In the genomic region with DNA sequence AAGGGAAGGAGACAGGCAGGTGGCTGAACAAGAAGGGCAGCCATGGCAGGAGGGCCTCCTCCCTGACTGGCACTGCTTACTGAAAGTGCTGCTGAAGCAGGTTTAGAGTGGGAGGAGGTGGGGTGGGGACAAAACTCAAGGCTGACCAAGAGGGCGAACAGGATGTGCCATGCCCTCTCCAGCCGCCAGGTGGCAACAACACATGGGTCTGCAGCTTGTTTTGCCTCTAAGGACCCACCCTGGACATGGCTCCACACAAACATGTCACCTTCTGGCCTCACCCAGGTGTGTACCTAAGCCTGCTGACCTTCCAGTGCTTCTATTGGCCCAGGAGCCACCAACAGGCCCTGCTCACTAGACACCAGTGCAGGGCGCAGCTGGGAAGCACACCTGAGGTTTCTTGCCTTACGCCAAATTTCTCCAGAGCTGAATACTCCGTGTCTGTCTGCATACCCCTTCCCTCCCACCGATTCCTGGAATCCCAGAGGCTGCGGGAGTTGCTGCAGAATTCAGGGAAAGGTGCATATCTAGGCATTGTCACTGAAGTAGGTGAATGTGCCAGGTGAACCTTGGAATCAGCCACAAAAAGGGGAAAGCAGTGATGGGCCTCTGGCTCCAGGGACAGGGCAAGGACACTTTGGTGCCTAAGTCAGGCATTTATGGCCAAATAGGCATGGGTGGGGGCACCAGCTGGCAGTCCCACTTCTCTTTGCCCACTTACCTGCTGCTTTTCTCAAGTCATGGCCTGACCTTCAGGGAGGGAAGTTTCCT, we compare ENCODE assay signal across 1 cellular context.
TF ChIP-seq lines count a peak whose summit lies in the region.

No MANE protein-coding gene starts in this region.

TF ChIP-seq in HepG2, 621 proteins besides CTCF, POLR2A, EP300 and RAD21 (continued from another document and continues in another):
- TF ChIP-seq, protein P1, sequence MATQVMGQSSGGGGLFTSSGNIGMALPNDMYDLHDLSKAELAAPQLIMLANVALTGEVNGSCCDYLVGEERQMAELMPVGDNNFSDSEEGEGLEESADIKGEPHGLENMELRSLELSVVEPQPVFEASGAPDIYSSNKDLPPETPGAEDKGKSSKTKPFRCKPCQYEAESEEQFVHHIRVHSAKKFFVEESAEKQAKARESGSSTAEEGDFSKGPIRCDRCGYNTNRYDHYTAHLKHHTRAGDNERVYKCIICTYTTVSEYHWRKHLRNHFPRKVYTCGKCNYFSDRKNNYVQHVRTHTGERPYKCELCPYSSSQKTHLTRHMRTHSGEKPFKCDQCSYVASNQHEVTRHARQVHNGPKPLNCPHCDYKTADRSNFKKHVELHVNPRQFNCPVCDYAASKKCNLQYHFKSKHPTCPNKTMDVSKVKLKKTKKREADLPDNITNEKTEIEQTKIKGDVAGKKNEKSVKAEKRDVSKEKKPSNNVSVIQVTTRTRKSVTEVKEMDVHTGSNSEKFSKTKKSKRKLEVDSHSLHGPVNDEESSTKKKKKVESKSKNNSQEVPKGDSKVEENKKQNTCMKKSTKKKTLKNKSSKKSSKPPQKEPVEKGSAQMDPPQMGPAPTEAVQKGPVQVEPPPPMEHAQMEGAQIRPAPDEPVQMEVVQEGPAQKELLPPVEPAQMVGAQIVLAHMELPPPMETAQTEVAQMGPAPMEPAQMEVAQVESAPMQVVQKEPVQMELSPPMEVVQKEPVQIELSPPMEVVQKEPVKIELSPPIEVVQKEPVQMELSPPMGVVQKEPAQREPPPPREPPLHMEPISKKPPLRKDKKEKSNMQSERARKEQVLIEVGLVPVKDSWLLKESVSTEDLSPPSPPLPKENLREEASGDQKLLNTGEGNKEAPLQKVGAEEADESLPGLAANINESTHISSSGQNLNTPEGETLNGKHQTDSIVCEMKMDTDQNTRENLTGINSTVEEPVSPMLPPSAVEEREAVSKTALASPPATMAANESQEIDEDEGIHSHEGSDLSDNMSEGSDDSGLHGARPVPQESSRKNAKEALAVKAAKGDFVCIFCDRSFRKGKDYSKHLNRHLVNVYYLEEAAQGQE (IDR thresholded peaks at IDR 0.05; ENCODE audit: borderline replicate concordance in 1 of 2, low read depth in 1 of 2, low read length in 2 of 2) = no peak
- TF ChIP-seq SSRP1 (CRISPR knock-in tag; IDR thresholded peaks at IDR 0.05) (peak; percentile 39; the same call in 1 of the 2 replicates), PCBP1 (IDR thresholded peaks at IDR 0.05; ENCODE audit: borderline replicate concordance, low read depth, low read length) (no peak), ZNF644 (CRISPR knock-in tag; IDR thresholded peaks at IDR 0.05; ENCODE audit: low read depth) (peak; percentile 70; the same call in 1 of the 2 replicates), ZMAT3 (CRISPR knock-in tag; conservative IDR thresholded peaks at IDR 0.05) (no peak), ARID2 (CRISPR knock-in tag; IDR thresholded peaks at IDR 0.05; ENCODE audit: borderline replicate concordance) (0 out of 2 replicates have a peak, but pooled peaks have one; percentile 65), ZNF788 (CRISPR knock-in tag; IDR thresholded peaks at IDR 0.05; ENCODE audit: borderline replicate concordance) (peak; percentile 82; the same call in 1 of the 2 replicates), ZNF501 (CRISPR knock-in tag; IDR thresholded peaks at IDR 0.05) (peak; percentile 67; the same call in 1 of the 2 replicates), KLF16 (CRISPR knock-in tag; IDR thresholded peaks at IDR 0.05) (peak in 1 of 2 experiments; percentile 86; a peak in 2 of 4 replicates), ZNF652 (CRISPR knock-in tag; IDR thresholded peaks at IDR 0.05; ENCODE audit: borderline replicate concordance, low read depth) (peak; percentile 38; the same call in 1 of the 2 replicates), TCF7 (IDR thresholded peaks at IDR 0.05; ENCODE audit: low read depth) (no peak), SMAD3 (CRISPR knock-in tag; IDR thresholded peaks at IDR 0.05) (0 out of 2 replicates have a peak, but pooled peaks have one; percentile 79), SP4 (CRISPR knock-in tag; IDR thresholded peaks at IDR 0.05) (peak; percentile 63; the same call in 1 of the 2 replicates), MED1 (CRISPR knock-in tag; IDR thresholded peaks at IDR 0.05) (peak; percentile 75), SOX6 (IDR thresholded peaks at IDR 0.05) (no peak), SOX6 (CRISPR knock-in tag; IDR thresholded peaks at IDR 0.05) (peak; percentile 83), KAT7 (CRISPR knock-in tag; IDR thresholded peaks at IDR 0.05; ENCODE audit: borderline replicate concordance) (peak; percentile 46; the same call in 1 of the 2 replicates), WIZ (CRISPR knock-in tag; IDR thresholded peaks at IDR 0.05) (no peak), KDM3A (CRISPR knock-in tag; IDR thresholded peaks at IDR 0.05; ENCODE audit: low read depth) (0 out of 2 replicates have a peak, but pooled peaks have one; percentile 39), ZNF3 (CRISPR knock-in tag; IDR thresholded peaks at IDR 0.05) (no peak), ZSCAN20 (CRISPR knock-in tag; IDR thresholded peaks at IDR 0.05; ENCODE audit: borderline replicate concordance) (no peak), ELF3 (CRISPR knock-in tag; IDR thresholded peaks at IDR 0.05) (peak; percentile 83)
- TF ChIP-seq, protein P2, sequence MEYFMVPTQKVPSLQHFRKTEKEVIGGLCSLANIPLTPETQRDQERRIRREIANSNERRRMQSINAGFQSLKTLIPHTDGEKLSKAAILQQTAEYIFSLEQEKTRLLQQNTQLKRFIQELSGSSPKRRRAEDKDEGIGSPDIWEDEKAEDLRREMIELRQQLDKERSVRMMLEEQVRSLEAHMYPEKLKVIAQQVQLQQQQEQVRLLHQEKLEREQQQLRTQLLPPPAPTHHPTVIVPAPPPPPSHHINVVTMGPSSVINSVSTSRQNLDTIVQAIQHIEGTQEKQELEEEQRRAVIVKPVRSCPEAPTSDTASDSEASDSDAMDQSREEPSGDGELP (IDR thresholded peaks at IDR 0.05; ENCODE audit: borderline replicate concordance, low read depth) = peak; percentile 31; the same call in 1 of the 2 replicates
- TF ChIP-seq, protein P3, sequence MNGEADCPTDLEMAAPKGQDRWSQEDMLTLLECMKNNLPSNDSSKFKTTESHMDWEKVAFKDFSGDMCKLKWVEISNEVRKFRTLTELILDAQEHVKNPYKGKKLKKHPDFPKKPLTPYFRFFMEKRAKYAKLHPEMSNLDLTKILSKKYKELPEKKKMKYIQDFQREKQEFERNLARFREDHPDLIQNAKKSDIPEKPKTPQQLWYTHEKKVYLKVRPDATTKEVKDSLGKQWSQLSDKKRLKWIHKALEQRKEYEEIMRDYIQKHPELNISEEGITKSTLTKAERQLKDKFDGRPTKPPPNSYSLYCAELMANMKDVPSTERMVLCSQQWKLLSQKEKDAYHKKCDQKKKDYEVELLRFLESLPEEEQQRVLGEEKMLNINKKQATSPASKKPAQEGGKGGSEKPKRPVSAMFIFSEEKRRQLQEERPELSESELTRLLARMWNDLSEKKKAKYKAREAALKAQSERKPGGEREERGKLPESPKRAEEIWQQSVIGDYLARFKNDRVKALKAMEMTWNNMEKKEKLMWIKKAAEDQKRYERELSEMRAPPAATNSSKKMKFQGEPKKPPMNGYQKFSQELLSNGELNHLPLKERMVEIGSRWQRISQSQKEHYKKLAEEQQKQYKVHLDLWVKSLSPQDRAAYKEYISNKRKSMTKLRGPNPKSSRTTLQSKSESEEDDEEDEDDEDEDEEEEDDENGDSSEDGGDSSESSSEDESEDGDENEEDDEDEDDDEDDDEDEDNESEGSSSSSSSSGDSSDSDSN (CRISPR knock-in tag; IDR thresholded peaks at IDR 0.05) = peak; percentile 65
- TF ChIP-seq, protein P4, sequence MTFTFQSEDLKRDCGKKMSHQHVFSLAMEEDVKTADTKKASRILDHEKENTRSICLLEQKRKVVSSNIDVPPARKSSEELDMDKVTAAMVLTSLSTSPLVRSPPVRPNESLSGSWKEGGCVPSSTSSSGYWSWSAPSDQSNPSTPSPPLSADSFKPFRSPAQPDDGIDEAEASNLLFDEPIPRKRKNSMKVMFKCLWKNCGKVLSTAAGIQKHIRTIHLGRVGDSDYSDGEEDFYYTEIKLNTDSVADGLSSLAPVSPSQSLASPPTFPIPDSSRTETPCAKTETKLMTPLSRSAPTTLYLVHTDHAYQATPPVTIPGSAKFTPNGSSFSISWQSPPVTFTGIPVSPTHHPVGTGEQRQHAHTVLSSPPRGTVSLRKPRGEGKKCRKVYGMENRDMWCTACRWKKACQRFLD (CRISPR knock-in tag; IDR thresholded peaks at IDR 0.05; ENCODE audit: borderline replicate concordance) = 0 out of 2 replicates have a peak, but pooled peaks have one; percentile 44
- TF ChIP-seq, protein P5, sequence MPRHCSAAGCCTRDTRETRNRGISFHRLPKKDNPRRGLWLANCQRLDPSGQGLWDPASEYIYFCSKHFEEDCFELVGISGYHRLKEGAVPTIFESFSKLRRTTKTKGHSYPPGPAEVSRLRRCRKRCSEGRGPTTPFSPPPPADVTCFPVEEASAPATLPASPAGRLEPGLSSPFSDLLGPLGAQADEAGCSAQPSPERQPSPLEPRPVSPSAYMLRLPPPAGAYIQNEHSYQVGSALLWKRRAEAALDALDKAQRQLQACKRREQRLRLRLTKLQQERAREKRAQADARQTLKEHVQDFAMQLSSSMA (CRISPR knock-in tag; IDR thresholded peaks at IDR 0.05) = peak; percentile 68; the same call in 1 of the 2 replicates
- TF ChIP-seq, protein P6, sequence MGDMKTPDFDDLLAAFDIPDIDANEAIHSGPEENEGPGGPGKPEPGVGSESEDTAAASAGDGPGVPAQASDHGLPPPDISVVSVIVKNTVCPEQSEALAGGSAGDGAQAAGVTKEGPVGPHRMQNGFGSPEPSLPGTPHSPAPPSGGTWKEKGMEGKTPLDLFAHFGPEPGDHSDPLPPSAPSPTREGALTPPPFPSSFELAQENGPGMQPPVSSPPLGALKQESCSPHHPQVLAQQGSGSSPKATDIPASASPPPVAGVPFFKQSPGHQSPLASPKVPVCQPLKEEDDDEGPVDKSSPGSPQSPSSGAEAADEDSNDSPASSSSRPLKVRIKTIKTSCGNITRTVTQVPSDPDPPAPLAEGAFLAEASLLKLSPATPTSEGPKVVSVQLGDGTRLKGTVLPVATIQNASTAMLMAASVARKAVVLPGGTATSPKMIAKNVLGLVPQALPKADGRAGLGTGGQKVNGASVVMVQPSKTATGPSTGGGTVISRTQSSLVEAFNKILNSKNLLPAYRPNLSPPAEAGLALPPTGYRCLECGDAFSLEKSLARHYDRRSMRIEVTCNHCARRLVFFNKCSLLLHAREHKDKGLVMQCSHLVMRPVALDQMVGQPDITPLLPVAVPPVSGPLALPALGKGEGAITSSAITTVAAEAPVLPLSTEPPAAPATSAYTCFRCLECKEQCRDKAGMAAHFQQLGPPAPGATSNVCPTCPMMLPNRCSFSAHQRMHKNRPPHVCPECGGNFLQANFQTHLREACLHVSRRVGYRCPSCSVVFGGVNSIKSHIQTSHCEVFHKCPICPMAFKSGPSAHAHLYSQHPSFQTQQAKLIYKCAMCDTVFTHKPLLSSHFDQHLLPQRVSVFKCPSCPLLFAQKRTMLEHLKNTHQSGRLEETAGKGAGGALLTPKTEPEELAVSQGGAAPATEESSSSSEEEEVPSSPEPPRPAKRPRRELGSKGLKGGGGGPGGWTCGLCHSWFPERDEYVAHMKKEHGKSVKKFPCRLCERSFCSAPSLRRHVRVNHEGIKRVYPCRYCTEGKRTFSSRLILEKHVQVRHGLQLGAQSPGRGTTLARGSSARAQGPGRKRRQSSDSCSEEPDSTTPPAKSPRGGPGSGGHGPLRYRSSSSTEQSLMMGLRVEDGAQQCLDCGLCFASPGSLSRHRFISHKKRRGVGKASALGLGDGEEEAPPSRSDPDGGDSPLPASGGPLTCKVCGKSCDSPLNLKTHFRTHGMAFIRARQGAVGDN (CRISPR knock-in tag; IDR thresholded peaks at IDR 0.05) = peak; percentile 95
- TF ChIP-seq, protein P7, sequence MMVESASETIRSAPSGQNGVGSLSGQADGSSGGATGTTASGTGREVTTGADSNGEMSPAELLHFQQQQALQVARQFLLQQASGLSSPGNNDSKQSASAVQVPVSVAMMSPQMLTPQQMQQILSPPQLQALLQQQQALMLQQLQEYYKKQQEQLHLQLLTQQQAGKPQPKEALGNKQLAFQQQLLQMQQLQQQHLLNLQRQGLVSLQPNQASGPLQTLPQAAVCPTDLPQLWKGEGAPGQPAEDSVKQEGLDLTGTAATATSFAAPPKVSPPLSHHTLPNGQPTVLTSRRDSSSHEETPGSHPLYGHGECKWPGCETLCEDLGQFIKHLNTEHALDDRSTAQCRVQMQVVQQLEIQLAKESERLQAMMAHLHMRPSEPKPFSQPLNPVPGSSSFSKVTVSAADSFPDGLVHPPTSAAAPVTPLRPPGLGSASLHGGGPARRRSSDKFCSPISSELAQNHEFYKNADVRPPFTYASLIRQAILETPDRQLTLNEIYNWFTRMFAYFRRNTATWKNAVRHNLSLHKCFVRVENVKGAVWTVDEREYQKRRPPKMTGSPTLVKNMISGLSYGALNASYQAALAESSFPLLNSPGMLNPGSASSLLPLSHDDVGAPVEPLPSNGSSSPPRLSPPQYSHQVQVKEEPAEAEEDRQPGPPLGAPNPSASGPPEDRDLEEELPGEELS (CRISPR knock-in tag; IDR thresholded peaks at IDR 0.05) = peak; percentile 73
- TF ChIP-seq, protein P8, sequence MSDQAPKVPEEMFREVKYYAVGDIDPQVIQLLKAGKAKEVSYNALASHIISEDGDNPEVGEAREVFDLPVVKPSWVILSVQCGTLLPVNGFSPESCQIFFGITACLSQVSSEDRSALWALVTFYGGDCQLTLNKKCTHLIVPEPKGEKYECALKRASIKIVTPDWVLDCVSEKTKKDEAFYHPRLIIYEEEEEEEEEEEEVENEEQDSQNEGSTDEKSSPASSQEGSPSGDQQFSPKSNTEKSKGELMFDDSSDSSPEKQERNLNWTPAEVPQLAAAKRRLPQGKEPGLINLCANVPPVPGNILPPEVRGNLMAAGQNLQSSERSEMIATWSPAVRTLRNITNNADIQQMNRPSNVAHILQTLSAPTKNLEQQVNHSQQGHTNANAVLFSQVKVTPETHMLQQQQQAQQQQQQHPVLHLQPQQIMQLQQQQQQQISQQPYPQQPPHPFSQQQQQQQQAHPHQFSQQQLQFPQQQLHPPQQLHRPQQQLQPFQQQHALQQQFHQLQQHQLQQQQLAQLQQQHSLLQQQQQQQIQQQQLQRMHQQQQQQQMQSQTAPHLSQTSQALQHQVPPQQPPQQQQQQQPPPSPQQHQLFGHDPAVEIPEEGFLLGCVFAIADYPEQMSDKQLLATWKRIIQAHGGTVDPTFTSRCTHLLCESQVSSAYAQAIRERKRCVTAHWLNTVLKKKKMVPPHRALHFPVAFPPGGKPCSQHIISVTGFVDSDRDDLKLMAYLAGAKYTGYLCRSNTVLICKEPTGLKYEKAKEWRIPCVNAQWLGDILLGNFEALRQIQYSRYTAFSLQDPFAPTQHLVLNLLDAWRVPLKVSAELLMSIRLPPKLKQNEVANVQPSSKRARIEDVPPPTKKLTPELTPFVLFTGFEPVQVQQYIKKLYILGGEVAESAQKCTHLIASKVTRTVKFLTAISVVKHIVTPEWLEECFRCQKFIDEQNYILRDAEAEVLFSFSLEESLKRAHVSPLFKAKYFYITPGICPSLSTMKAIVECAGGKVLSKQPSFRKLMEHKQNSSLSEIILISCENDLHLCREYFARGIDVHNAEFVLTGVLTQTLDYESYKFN (CRISPR knock-in tag; conservative IDR thresholded peaks at IDR 0.05) = peak; percentile 53
